Comparison of ENCODE assay signal across 1 cellular context in the genomic region with DNA sequence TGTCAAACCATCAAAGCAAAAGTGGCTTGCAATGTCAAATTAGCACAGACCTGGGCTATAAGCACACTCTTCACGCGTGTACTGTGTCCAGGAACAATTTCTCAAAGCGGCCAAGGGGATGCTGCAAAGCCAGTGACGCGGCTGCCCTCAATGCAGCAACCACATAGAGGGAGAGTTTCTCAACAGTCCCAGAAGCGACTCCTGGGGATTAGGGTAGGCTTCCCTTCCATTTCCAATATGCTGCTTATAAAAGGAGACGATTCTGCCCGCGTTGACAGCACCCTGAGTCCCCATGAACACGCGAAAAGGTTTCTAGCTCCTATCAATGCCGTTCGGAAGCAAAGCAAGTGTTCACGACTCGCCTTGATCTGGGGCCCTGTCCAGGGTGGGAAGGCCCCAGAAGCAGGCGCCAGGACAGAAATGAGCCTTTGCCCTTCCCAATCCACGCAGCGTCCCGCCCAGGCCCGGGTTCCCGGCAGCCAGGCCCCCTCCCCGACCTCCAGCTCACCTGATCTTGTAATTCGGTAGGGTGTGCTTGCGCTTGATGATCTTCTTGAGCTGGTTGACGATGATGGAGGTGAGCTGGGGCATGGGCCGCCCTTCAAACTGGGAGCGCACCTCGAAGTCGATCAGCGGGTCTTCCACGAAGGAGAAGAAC.
TF ChIP-seq lines count a peak whose summit lies in the region.

No MANE protein-coding gene starts in this region.

TF ChIP-seq in GM12878, 131 proteins besides CTCF, POLR2A, EP300 and RAD21 (continued from another document):
- TF ChIP-seq, protein P1, sequence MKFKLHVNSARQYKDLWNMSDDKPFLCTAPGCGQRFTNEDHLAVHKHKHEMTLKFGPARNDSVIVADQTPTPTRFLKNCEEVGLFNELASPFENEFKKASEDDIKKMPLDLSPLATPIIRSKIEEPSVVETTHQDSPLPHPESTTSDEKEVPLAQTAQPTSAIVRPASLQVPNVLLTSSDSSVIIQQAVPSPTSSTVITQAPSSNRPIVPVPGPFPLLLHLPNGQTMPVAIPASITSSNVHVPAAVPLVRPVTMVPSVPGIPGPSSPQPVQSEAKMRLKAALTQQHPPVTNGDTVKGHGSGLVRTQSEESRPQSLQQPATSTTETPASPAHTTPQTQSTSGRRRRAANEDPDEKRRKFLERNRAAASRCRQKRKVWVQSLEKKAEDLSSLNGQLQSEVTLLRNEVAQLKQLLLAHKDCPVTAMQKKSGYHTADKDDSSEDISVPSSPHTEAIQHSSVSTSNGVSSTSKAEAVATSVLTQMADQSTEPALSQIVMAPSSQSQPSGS (IDR thresholded peaks at IDR 0.05; ENCODE audit: low read length) = no peak
- no peak for TF ChIP-seq SPI1 (IDR thresholded peaks at IDR 0.05; ENCODE audit: borderline replicate concordance, insufficient read depth, low read depth, low read length)
- TF ChIP-seq MYB (IDR thresholded peaks at IDR 0.05; ENCODE audit: borderline replicate concordance, low read depth, low read length) = no peak
- 0 out of 2 replicates have a peak, but pooled peaks have one; percentile 7 for TF ChIP-seq NR2F1 (conservative IDR thresholded peaks at IDR 0.05)
- TF ChIP-seq RFX5 (IDR thresholded peaks at IDR 0.05; ENCODE audit: low read depth, low read length) = 0 out of 2 replicates have a peak, but pooled peaks have one; percentile 30
